In the genomic region with DNA sequence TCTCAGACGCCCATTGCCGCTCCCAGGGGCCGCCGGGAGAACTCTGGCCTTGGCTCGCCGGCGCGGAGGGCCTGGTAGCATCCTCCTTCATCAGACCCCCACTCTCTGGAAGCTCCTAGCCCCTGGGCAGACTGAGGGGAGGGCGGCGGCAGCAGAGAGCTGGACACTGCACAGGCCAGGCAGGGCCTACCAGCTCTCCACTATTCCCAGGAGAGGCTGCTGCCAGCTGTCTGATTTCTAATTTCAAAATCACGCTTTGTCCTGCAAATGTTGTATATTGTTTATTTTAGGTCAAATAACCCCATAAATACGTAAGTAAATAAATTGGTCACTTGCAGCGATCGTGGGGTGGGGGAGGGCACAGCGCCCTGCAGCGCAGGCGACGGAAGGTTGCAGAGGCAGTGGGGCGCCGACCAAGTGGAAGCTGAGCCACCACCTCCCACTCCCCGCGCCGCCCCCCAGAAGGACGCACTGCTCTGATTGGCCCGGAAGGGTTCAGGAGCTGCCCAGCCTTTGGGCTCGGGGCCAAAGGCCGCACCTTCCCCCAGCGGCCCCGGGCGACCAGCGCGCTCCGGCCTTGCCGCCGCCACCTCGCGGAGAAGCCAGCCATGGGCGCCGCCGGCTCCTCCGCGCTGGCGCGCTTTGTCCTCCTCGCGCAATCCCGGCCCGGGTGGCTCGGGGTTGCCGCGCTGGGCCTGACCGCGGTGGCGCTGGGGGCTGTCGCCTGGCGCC, we compare ENCODE assay signal across 1 cellular context.
TF ChIP-seq lines count a peak whose summit lies in the region.

Gene MTARC1 (plus strand): TSS at position 577 of the 732 bp plus-strand sequence. CDS start 32 bp downstream, at position 609.

TF ChIP-seq in HEK293, 187 proteins besides CTCF, POLR2A, EP300 and RAD21 (continued from another document and continues in another):
- TF ChIP-seq, protein P1, sequence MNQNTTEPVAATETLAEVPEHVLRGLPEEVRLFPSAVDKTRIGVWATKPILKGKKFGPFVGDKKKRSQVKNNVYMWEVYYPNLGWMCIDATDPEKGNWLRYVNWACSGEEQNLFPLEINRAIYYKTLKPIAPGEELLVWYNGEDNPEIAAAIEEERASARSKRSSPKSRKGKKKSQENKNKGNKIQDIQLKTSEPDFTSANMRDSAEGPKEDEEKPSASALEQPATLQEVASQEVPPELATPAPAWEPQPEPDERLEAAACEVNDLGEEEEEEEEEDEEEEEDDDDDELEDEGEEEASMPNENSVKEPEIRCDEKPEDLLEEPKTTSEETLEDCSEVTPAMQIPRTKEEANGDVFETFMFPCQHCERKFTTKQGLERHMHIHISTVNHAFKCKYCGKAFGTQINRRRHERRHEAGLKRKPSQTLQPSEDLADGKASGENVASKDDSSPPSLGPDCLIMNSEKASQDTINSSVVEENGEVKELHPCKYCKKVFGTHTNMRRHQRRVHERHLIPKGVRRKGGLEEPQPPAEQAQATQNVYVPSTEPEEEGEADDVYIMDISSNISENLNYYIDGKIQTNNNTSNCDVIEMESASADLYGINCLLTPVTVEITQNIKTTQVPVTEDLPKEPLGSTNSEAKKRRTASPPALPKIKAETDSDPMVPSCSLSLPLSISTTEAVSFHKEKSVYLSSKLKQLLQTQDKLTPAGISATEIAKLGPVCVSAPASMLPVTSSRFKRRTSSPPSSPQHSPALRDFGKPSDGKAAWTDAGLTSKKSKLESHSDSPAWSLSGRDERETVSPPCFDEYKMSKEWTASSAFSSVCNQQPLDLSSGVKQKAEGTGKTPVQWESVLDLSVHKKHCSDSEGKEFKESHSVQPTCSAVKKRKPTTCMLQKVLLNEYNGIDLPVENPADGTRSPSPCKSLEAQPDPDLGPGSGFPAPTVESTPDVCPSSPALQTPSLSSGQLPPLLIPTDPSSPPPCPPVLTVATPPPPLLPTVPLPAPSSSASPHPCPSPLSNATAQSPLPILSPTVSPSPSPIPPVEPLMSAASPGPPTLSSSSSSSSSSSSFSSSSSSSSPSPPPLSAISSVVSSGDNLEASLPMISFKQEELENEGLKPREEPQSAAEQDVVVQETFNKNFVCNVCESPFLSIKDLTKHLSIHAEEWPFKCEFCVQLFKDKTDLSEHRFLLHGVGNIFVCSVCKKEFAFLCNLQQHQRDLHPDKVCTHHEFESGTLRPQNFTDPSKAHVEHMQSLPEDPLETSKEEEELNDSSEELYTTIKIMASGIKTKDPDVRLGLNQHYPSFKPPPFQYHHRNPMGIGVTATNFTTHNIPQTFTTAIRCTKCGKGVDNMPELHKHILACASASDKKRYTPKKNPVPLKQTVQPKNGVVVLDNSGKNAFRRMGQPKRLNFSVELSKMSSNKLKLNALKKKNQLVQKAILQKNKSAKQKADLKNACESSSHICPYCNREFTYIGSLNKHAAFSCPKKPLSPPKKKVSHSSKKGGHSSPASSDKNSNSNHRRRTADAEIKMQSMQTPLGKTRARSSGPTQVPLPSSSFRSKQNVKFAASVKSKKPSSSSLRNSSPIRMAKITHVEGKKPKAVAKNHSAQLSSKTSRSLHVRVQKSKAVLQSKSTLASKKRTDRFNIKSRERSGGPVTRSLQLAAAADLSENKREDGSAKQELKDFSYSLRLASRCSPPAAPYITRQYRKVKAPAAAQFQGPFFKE (tag by site-specific recombination; IDR thresholded peaks at IDR 0.05; ENCODE audit: borderline replicate concordance): no peak
- TF ChIP-seq TRIM28 (IDR thresholded peaks at IDR 0.05; ENCODE audit: borderline replicate concordance, low read length) (peak; percentile 27; the same call in 1 of the 2 replicates), INSM2 (tag by site-specific recombination; IDR thresholded peaks at IDR 0.05) (peak; percentile 37; the same call in 1 of the 2 replicates), ZFP41 (tag by site-specific recombination; IDR thresholded peaks at IDR 0.05; ENCODE audit: borderline replicate concordance) (no peak), ZBTB7A (tag by site-specific recombination; IDR thresholded peaks at IDR 0.05; ENCODE audit: low read depth) (no peak), TCF7L2 (IDR thresholded peaks at IDR 0.05; ENCODE audit: borderline replicate concordance, low read depth, low read length) (no peak; the same call in 1 of the 2 replicates), IKZF3 (tag by site-specific recombination; IDR thresholded peaks at IDR 0.05) (peak; percentile 35; the same call in 1 of the 2 replicates), BCL11A (tag by site-specific recombination; IDR thresholded peaks at IDR 0.05; ENCODE audit: low read depth) (peak; percentile 77; the same call in 1 of the 2 replicates), ZNF18 (tag by site-specific recombination; IDR thresholded peaks at IDR 0.05) (peak; percentile 47; the same call in 1 of the 2 replicates), SP2 (tag by site-specific recombination; IDR thresholded peaks at IDR 0.05) (peak; percentile 79), EGR2 (tag by site-specific recombination; IDR thresholded peaks at IDR 0.05; ENCODE audit: low read depth) (peak; percentile 78), ZNF558 (tag by site-specific recombination; IDR thresholded peaks at IDR 0.05) (peak; percentile 52; the same call in 1 of the 2 replicates), BCL11B (tag by site-specific recombination; IDR thresholded peaks at IDR 0.05; ENCODE audit: low read depth) (peak; percentile 37; the same call in 1 of the 2 replicates), KLF10 (tag by site-specific recombination; IDR thresholded peaks at IDR 0.05) (peak; percentile 90), ZBTB17 (tag by site-specific recombination; IDR thresholded peaks at IDR 0.05) (peak; percentile 55; the same call in 1 of the 2 replicates), ZNF561 (tag by site-specific recombination; IDR thresholded peaks at IDR 0.05; ENCODE audit: borderline replicate concordance) (peak; percentile 73), KLF17 (tag by site-specific recombination; IDR thresholded peaks at IDR 0.05) (peak; percentile 72), FEZF1 (tag by site-specific recombination; IDR thresholded peaks at IDR 0.05) (peak; percentile 95), OSR2 (tag by site-specific recombination; IDR thresholded peaks at IDR 0.05) (peak; percentile 88), ZXDB (tag by site-specific recombination; IDR thresholded peaks at IDR 0.05) (peak; percentile 74), ZNF501 (tag by site-specific recombination; IDR thresholded peaks at IDR 0.05) (0 out of 2 replicates have a peak, but pooled peaks have one; percentile 58), ZSCAN23 (tag by site-specific recombination; IDR thresholded peaks at IDR 0.05) (0 out of 2 replicates have a peak, but pooled peaks have one; percentile 35)
- TF ChIP-seq, protein P2, sequence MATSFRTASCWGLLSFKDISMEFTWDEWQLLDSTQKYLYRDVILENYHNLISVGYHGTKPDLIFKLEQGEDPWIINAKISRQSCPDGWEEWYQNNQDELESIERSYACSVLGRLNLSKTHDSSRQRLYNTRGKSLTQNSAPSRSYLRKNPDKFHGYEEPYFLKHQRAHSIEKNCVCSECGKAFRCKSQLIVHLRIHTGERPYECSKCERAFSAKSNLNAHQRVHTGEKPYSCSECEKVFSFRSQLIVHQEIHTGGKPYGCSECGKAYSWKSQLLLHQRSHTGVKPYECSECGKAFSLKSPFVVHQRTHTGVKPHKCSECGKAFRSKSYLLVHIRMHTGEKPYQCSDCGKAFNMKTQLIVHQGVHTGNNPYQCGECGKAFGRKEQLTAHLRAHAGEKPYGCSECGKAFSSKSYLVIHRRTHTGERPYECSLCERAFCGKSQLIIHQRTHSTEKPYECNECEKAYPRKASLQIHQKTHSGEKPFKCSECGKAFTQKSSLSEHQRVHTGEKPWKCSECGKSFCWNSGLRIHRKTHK (tag by site-specific recombination; IDR thresholded peaks at IDR 0.05): no peak
- TF ChIP-seq, protein P3, sequence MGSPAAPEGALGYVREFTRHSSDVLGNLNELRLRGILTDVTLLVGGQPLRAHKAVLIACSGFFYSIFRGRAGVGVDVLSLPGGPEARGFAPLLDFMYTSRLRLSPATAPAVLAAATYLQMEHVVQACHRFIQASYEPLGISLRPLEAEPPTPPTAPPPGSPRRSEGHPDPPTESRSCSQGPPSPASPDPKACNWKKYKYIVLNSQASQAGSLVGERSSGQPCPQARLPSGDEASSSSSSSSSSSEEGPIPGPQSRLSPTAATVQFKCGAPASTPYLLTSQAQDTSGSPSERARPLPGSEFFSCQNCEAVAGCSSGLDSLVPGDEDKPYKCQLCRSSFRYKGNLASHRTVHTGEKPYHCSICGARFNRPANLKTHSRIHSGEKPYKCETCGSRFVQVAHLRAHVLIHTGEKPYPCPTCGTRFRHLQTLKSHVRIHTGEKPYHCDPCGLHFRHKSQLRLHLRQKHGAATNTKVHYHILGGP (tag by site-specific recombination; IDR thresholded peaks at IDR 0.05): no peak
- TF ChIP-seq, protein P4, sequence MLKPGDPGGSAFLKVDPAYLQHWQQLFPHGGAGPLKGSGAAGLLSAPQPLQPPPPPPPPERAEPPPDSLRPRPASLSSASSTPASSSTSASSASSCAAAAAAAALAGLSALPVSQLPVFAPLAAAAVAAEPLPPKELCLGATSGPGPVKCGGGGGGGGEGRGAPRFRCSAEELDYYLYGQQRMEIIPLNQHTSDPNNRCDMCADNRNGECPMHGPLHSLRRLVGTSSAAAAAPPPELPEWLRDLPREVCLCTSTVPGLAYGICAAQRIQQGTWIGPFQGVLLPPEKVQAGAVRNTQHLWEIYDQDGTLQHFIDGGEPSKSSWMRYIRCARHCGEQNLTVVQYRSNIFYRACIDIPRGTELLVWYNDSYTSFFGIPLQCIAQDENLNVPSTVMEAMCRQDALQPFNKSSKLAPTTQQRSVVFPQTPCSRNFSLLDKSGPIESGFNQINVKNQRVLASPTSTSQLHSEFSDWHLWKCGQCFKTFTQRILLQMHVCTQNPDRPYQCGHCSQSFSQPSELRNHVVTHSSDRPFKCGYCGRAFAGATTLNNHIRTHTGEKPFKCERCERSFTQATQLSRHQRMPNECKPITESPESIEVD (tag by site-specific recombination; IDR thresholded peaks at IDR 0.05): peak; percentile 58
- TF ChIP-seq, protein P5, sequence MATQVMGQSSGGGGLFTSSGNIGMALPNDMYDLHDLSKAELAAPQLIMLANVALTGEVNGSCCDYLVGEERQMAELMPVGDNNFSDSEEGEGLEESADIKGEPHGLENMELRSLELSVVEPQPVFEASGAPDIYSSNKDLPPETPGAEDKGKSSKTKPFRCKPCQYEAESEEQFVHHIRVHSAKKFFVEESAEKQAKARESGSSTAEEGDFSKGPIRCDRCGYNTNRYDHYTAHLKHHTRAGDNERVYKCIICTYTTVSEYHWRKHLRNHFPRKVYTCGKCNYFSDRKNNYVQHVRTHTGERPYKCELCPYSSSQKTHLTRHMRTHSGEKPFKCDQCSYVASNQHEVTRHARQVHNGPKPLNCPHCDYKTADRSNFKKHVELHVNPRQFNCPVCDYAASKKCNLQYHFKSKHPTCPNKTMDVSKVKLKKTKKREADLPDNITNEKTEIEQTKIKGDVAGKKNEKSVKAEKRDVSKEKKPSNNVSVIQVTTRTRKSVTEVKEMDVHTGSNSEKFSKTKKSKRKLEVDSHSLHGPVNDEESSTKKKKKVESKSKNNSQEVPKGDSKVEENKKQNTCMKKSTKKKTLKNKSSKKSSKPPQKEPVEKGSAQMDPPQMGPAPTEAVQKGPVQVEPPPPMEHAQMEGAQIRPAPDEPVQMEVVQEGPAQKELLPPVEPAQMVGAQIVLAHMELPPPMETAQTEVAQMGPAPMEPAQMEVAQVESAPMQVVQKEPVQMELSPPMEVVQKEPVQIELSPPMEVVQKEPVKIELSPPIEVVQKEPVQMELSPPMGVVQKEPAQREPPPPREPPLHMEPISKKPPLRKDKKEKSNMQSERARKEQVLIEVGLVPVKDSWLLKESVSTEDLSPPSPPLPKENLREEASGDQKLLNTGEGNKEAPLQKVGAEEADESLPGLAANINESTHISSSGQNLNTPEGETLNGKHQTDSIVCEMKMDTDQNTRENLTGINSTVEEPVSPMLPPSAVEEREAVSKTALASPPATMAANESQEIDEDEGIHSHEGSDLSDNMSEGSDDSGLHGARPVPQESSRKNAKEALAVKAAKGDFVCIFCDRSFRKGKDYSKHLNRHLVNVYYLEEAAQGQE (tag by site-specific recombination; IDR thresholded peaks at IDR 0.05): peak; percentile 84
